ENCODE assay signal across 30 cellular contexts in genomic region chr6:150756170-150756569, GRCh38.
DNase-seq lines count a peak whose midpoint lies in the region; ATAC-seq, FAIRE-seq and TF ChIP-seq lines count a peak whose summit lies in the region.
"Had no signal": no experiment of that assay in that cellular context is flagged by ENCODE, and none has a peak within 500 bp of the region (broad histone marks: within the 10 kb centered on the region; RNA-seq: fewer than 3 reads in every experiment).

No MANE protein-coding gene starts in this region.

- intact Hi-C loops in heart left ventricle (cut with DNase I) (no loop called here), left cardiac atrium (cut with DNase I) (no loop called here)

- DNase-seq in heart left ventricle, result no peak
- DNase-seq in left cardiac atrium, result no peak
- no peak for DNase-seq in mesothelial cell of epicardium (ENCODE audit: low spot score in 2 of 2, unreplicated experiment in 2 of 2)
- peak; percentile 56 for DNase-seq in urothelium cell line (ENCODE audit: low spot score)
- no peak for DNase-seq in NCI-H1105 treated with DMSO at 0.1 percent for 48 hours (lab: John Stamatoyannopoulos, UW)
- DNase-seq: activated CD4-positive, alpha-beta memory T cell treated with anti-CD3 and anti-CD28 coated beads, Interleukin-2, amount 10 ng/mL, durations not matched to agents 7 days and 5 days; activated effector memory CD4-positive, alpha-beta T cell treated with anti-CD3 and anti-CD28 coated beads, Interleukin-2, amount 50 U/mL, for 16 hours; activated naive CD8-positive, alpha-beta T cell treated with anti-CD3 and anti-CD28 coated beads, Interleukin-2, amount 10 ng/mL, durations not matched to agents 7 days and 5 days; body of pancreas; CD4-positive, alpha-beta memory T cell; effector CD8-positive, alpha-beta T cell; GOT3; Karpas-422; NCI-H1694 treated with DMSO at 0.1 percent for 48 hours; NCI-H524 treated with DMSO at 0.1 percent for 48 hours; NK-92 treated with Interleukin-12 subunit alpha and Interleukin-12 subunit beta, amount 100 ng/mL, for 24 hours; SJCRH30; stimulated activated CD4-positive, alpha-beta T cell treated with anti-CD3 and anti-CD28 coated beads, Interleukin-4, amount 100 ng/mL, for 1 hour; stimulated activated naive CD4-positive, alpha-beta T cell had no signal

- H3K9me3 ChIP-seq in heart left ventricle, result no peaks in the 10 kb centered on the region
- H3K9me3 ChIP-seq: body of pancreas, SJCRH30, thoracic aorta had no signal

- H3K4me1 Mint-ChIP-seq in brain, result peaks cover 66% of the 10 kb centered on the region
- peaks cover 59% of the 10 kb centered on the region for H3K4me1 Mint-ChIP-seq in mesothelial cell of epicardium
- H3K4me1 Mint-ChIP-seq: activated CD4-positive, alpha-beta memory T cell treated with anti-CD3 and anti-CD28 coated beads, Interleukin-2, amount 10 ng/mL, durations not matched to agents 7 days and 5 days; activated naive CD8-positive, alpha-beta T cell treated with anti-CD3 and anti-CD28 coated beads, Interleukin-2, amount 10 ng/mL, durations not matched to agents 7 days and 5 days; CD4-positive, alpha-beta memory T cell had no signal

- H3K27me3 ChIP-seq in heart left ventricle, result no peaks in the 10 kb centered on the region
- H3K27me3 ChIP-seq: body of pancreas, SJCRH30 had no signal

- TF ChIP-seq CTCF in heart left ventricle (IDR thresholded peaks at IDR 0.05) (no peak), brain (conservative IDR thresholded peaks at IDR 0.05) (no peak), mesothelial cell of epicardium (IDR thresholded peaks at IDR 0.05; ENCODE audit: unreplicated experiment) (no peak)

- no peak for FAIRE-seq in urothelium cell line (lab: Jason Lieb, UNC)
- FAIRE-seq: frontal cortex, G401.6, keratinocyte had no signal

- H3K9me3 Mint-ChIP-seq in brain (peaks cover 0 to 4% (median 0%) of the 10 kb centered on the region in 5 experiments), mesothelial cell of epicardium (no peaks in the 10 kb centered on the region)
- H3K9me3 Mint-ChIP-seq: activated CD4-positive, alpha-beta memory T cell treated with anti-CD3 and anti-CD28 coated beads, Interleukin-2, amount 10 ng/mL, durations not matched to agents 7 days and 5 days; activated naive CD8-positive, alpha-beta T cell treated with anti-CD3 and anti-CD28 coated beads, Interleukin-2, amount 10 ng/mL, durations not matched to agents 7 days and 5 days; CD4-positive, alpha-beta memory T cell had no signal

- H3K4me1 ChIP-seq in heart left ventricle, result peaks cover 0 to 31% (median 4%) of the 10 kb centered on the region in 12 donors
- H3K4me1 ChIP-seq: body of pancreas had no signal

- no peaks in the 10 kb centered on the region for H3K36me3 ChIP-seq in heart left ventricle
- H3K36me3 ChIP-seq: SJCRH30, thoracic aorta had no signal

- H3K36me3 Mint-ChIP-seq in brain (peaks cover 11% of the 10 kb centered on the region), mesothelial cell of epicardium (no peaks in the 10 kb centered on the region)
- H3K36me3 Mint-ChIP-seq: activated naive CD8-positive, alpha-beta T cell treated with anti-CD3 and anti-CD28 coated beads, Interleukin-2, amount 10 ng/mL, durations not matched to agents 7 days and 5 days; CD4-positive, alpha-beta memory T cell had no signal

- H3K27ac ChIP-seq in heart left ventricle, result peak overlapping the region in 10 of 12 donors; percentile 29 to 80 (median 62)
- H3K27ac ChIP-seq: 22Rv1, body of pancreas, SJCRH30, thoracic aorta had no signal

- 50 to 73% (median 59%) methylated on average over 7 of the region's 7 CpGs for WGBS in heart left ventricle, 4 donors

- H3K27ac Mint-ChIP-seq in brain (peak overlapping the region in 3 of 5 experiments; percentile 35 to 87 (median 77)), mesothelial cell of epicardium (peak overlapping the region; percentile 87)
- H3K27ac Mint-ChIP-seq: activated CD4-positive, alpha-beta memory T cell treated with anti-CD3 and anti-CD28 coated beads, Interleukin-2, amount 10 ng/mL, durations not matched to agents 7 days and 5 days; activated naive CD8-positive, alpha-beta T cell treated with anti-CD3 and anti-CD28 coated beads, Interleukin-2, amount 10 ng/mL, durations not matched to agents 7 days and 5 days; CD4-positive, alpha-beta memory T cell had no signal

- TF ChIP-seq POLR2A in heart left ventricle (IDR thresholded peaks at IDR 0.05), result no peak

- H3K4me3 Mint-ChIP-seq in brain (no peak overlapping the region), mesothelial cell of epicardium (no peak overlapping the region)
- H3K4me3 Mint-ChIP-seq: activated CD4-positive, alpha-beta memory T cell treated with anti-CD3 and anti-CD28 coated beads, Interleukin-2, amount 10 ng/mL, durations not matched to agents 7 days and 5 days; activated naive CD8-positive, alpha-beta T cell treated with anti-CD3 and anti-CD28 coated beads, Interleukin-2, amount 10 ng/mL, durations not matched to agents 7 days and 5 days; CD4-positive, alpha-beta memory T cell had no signal

- H3K27me3 Mint-ChIP-seq in brain (peaks cover 6% of the 10 kb centered on the region), mesothelial cell of epicardium (ENCODE audit: low read depth) (no peaks in the 10 kb centered on the region)
- H3K27me3 Mint-ChIP-seq: CD4-positive, alpha-beta memory T cell had no signal

- H3K4me3 ChIP-seq in heart left ventricle, result no peak overlapping the region
- H3K4me3 ChIP-seq: body of pancreas, lung, SJCRH30, smooth muscle cell, thoracic aorta had no signal

- peak in 3 of 4 donors; percentile 52 to 70 (median 57) for ATAC-seq in heart left ventricle
- ATAC-seq in left cardiac atrium, result no peak
- no peak for ATAC-seq in GM21515 (IDR thresholded peaks at IDR 0.05; ENCODE audit: unreplicated experiment)
- no peak for ATAC-seq in HG02870 (IDR thresholded peaks at IDR 0.05; ENCODE audit: unreplicated experiment)
- ATAC-seq: activated CD4-positive, CD25-positive, alpha-beta regulatory T cell treated with anti-CD3 and anti-CD28 coated beads, Interleukin-2, amount 50 U/mL, for 24 hours; body of pancreas had no signal

Comparison
In these comparisons a context has a peak if more than half of its experiments do, and no peak if none do; other contexts are left out.
1. ATAC-seq: peak in heart left ventricle (3 of 4); none in left cardiac atrium (0 of 2), GM21515 (single experiment) and HG02870 (single experiment).